ENCODE assay signal across 11 cellular contexts in the genomic region with DNA sequence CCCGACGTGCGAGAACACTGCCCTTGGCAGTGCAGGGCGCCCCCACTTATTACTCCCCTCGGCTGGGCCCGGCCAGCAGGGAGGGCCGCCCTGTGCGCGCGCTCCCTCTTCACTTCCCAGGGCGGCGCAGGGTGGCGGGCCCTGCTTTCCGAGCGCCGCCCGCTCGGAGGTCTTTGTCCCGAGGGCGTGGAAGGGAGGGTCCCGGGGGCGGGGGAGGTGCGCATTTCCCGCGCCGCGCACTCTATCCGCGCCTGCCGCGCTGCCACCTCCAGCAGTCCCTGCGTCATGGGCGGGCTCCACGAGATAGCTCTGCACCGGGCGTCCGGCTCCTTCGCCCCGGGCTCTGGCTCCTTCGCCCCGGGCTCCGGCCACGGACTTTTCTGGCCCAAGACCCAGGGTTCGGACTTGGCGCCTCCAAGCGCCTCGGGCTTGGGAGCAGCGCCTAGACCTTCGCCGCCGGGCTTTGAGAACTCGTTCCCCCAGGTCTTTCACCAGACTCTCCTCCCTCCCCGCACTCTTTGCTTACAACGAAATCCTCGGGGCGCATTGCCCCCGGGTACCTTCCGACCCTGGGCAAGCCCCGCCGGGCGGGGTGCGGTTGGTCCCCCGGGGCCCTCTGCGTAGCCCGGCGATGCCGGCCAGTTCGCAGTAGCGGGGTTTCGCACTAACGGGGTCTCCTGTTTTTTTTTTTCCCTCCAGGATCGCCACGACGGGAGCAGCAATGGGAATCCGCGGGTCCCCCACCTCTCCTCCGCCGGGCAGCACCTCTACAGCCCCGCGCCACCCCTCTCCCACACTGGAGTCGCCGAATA. TPM values are rescaled to one million over a fixed set of nuclear protein-coding genes. Genes with fewer than 3 reads are reported as not detected.
A peak's percentile ranks its signal among the peaks of the same experiment; 100 is the strongest.
DNase-seq lines count a peak whose midpoint lies in the region; ATAC-seq, FAIRE-seq and TF ChIP-seq lines count a peak whose summit lies in the region.
"Had no signal": no experiment of that assay in that cellular context is flagged by ENCODE, and none has a peak within 500 bp of the region (broad histone marks: within the 10 kb centered on the region; RNA-seq: fewer than 3 reads in every experiment).

No MANE protein-coding gene starts in this region.

- no peak overlapping the region for H3K4me3 Mint-ChIP-seq in T-helper 2 cell treated with Interferon-gamma antibody and Interleukin-4, amounts not matched to agents 5 μg/mL and 100 μg/mL, for 36 hours
- H3K4me3 Mint-ChIP-seq: T-helper 1 cell treated with Interleukin-12 subunit alpha and Interleukin-12 subunit beta and Interleukin-4 antibody, amounts not matched to agents 30 μg/mL and 1 μg/mL, for 36 hours had no signal

- H3K4me3 ChIP-seq in coronary artery (peak overlapping the region; percentile 71), lung (peak overlapping the region; percentile 29)

- H3K36me3 Mint-ChIP-seq in T-helper 2 cell treated with Interferon-gamma antibody and Interleukin-4, amounts not matched to agents 5 μg/mL and 100 μg/mL, for 36 hours (ENCODE audit: low read depth): no peaks in the 10 kb centered on the region

- no peak overlapping the region for H3K27ac Mint-ChIP-seq in T-helper 2 cell treated with Interferon-gamma antibody and Interleukin-4, amounts not matched to agents 5 μg/mL and 100 μg/mL, for 36 hours

- peaks cover 38% of the 10 kb centered on the region for H3K27me3 ChIP-seq in lung (ENCODE audit: control insufficient read depth, insufficient read depth)

- DNase-seq in AG08395 (ENCODE audit: low spot score): peak; percentile 53
- peak; percentile 64 for DNase-seq in HT1080 (ENCODE audit: low read depth)
- no peak for DNase-seq in coronary artery (ENCODE audit: low spot score)
- DNase-seq in lung (ENCODE audit: low spot score): no peak
- no peak for DNase-seq in activated naive CD4-positive, alpha-beta T cell (lab: John Stamatoyannopoulos, UW)
- no peak for DNase-seq in D721Med (ENCODE audit: insufficient read length, low spot score)
- DNase-seq in T-helper 2 cell treated with Interferon-gamma antibody and Interleukin-4, amounts not matched to agents 5 μg/mL and 100 μg/mL, for 36 hours (ENCODE audit: low spot score): no peak
- DNase-seq: IMR-90 had no signal

- H3K4me1 ChIP-seq in lung (ENCODE audit: control insufficient read depth in 2 of 2, insufficient read depth in 2 of 2, low read length in 2 of 2): peaks cover 0 to 25% of the 10 kb centered on the region in 2 donors

- peaks cover 80% of the 10 kb centered on the region for H3K27me3 Mint-ChIP-seq in T-helper 2 cell treated with Interferon-gamma antibody and Interleukin-4, amounts not matched to agents 5 μg/mL and 100 μg/mL, for 36 hours (ENCODE audit: low read depth)

- H3K4me1 Mint-ChIP-seq in T-helper 2 cell treated with Interferon-gamma antibody and Interleukin-4, amounts not matched to agents 5 μg/mL and 100 μg/mL, for 36 hours (ENCODE audit: low read depth): peaks cover 7% of the 10 kb centered on the region

- ATAC-seq in lung (ENCODE audit: insufficient read depth, low FRiP score) (peak; percentile 3), GM18511 (IDR thresholded peaks at IDR 0.05; ENCODE audit: unreplicated experiment) (no peak)

- no peaks in the 10 kb centered on the region for H3K9me3 Mint-ChIP-seq in T-helper 2 cell treated with Interferon-gamma antibody and Interleukin-4, amounts not matched to agents 5 μg/mL and 100 μg/mL, for 36 hours
- H3K9me3 Mint-ChIP-seq: T-helper 1 cell treated with Interleukin-12 subunit alpha and Interleukin-12 subunit beta and Interleukin-4 antibody, amounts not matched to agents 30 μg/mL and 1 μg/mL, for 36 hours had no signal

- TF ChIP-seq CTCF in coronary artery (IDR thresholded peaks at IDR 0.05): no peak
- no peak for TF ChIP-seq CTCF in lung (IDR thresholded peaks at IDR 0.05; ENCODE audit: control extremely low read depth, extremely low read depth)
- TF ChIP-seq CTCF in D721Med (IDR thresholded peaks at IDR 0.05; ENCODE audit: insufficient read depth, missing control alignments): no peak

- H3K9me3 ChIP-seq in lung (ENCODE audit: control insufficient read depth in 2 of 2, insufficient read depth in 1 of 2, low read length in 1 of 2): peaks cover 0 to 11% of the 10 kb centered on the region in 2 donors

- H3K36me3 ChIP-seq in lung (ENCODE audit: control insufficient read depth in 2 of 2, insufficient read depth in 2 of 2, low read length in 2 of 2): peaks cover 0 to 1% of the 10 kb centered on the region in 2 donors

- FAIRE-seq in D721Med (lab: Jason Lieb, UNC): no peak

- H3K27ac ChIP-seq in coronary artery: no peak overlapping the region
- H3K27ac ChIP-seq in lung (ENCODE audit: low read depth in 1 of 2, low read length in 1 of 2): no peak overlapping the region

- 3 to 8% methylated on average over 75 to 82 of the region's 82 CpGs for WGBS in lung, 2 donors

RNA-seq across cellular contexts. Expression of gene TFAP2C, which starts 1.6 kb away (rescaled TPM):
- 8.3 and 11.7 TPM in 2 replicates for total RNA-seq in HT1080 (2014; rRNA removed; shearing (Covaris generic))
- 8.3 and 8.4 TPM in 2 replicates for polyA plus RNA-seq in HT1080 (2015; cell fraction: cytosol; rRNA removed)
- polyA plus RNA-seq in HT1080 (2015; cell fraction: nucleus; rRNA removed): 11.6 and 13.0 TPM in 2 replicates
- total RNA-seq in lung: 1 to 10 TPM; 5.7 to 6.3 TPM
- polyA plus RNA-seq in lung: 1 to 10 TPM; 2.6 to 3.3 TPM
- total RNA-seq: myocyte had no signal

Comparison
In these comparisons a context has a peak if more than half of its experiments do, and no peak if none do; other contexts are left out.
1. DNase-seq: peak in AG08395 (single experiment) and HT1080 (single experiment); none in coronary artery (single experiment), lung (single experiment), activated naive CD4-positive, alpha-beta T cell (0 of 4), D721Med (single experiment) and T-helper 2 cell treated with Interferon-gamma antibody and Interleukin-4, amounts not matched to agents 5 μg/mL and 100 μg/mL, for 36 hours (single experiment).